In the genomic region with DNA sequence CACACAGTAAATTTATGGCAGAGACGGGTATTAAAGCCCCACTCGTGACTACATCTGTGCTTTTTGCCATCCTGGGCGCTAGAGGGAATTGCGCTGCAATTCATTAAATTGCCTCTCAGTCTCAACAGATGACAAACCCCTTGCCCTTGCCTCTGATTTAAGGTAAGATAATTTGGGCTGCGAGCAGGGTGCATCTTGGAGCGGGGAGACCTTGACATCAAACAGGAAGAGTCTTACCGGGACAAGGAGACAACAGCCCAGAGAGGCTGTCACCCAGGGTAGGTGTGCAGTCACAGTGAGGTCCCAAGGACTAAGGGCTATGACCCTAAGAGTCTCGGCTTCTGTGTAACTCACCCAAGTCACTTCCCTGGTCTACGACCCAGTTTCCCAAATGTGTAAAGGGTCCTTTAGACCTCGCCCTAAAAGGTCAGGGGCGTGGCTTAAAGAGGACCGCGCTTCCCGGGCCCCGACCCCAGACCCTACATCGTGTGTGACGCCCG, we compare ENCODE assay signal across 8 cellular contexts. TPM values are rescaled to one million over a fixed set of nuclear protein-coding genes. Genes with fewer than 3 reads are reported as not detected.
DNase-seq lines count a peak whose midpoint lies in the region; ATAC-seq, FAIRE-seq and TF ChIP-seq lines count a peak whose summit lies in the region.

No MANE protein-coding gene starts in this region.

- H2BK5ac ChIP-seq in H1 (ENCODE audit: low read depth, low read length) = 0 out of 2 replicates have a peak overlapping the region, but pooled peaks have one; percentile 1

- H3K4me3 ChIP-seq in H1 (ENCODE audit: extremely low read depth in 1 of 4, insufficient read depth in 2 of 4, low read depth in 3 of 4, low read length in 4 of 4) = peak overlapping the region in 2 of 4 experiments; percentile 33 to 84; a peak in 3 of 8 replicates

- H3K27me3 ChIP-seq in H1 (replicated peaks in 1 of 4; ENCODE audit: control insufficient read depth in 3 of 4, extremely low read depth in 1 of 4, insufficient read depth in 3 of 4, low read length in 3 of 4) = no peaks in the 10 kb centered on the region

- H3K14ac ChIP-seq in H1 (ENCODE audit: insufficient read length) = no peak overlapping the region

- FAIRE-seq in H1 (lab: Jason Lieb, UNC) = peak; percentile 58

- H3K4ac ChIP-seq in H1 (replicated peaks; ENCODE audit: insufficient read length, low read depth, low read length) = no peak overlapping the region

- no peak overlapping the region for H3K56ac ChIP-seq in H1 (replicated peaks; ENCODE audit: insufficient read length, low read depth, low read length)

- H3K4me2 ChIP-seq in H1 (ENCODE audit: insufficient read depth in 1 of 2, low read depth in 2 of 2, low read length in 2 of 2) = peak overlapping the region; percentile 89 to 92

- H3K9me3 ChIP-seq in H1 (ENCODE audit: insufficient read depth in 2 of 2, low read depth in 1 of 2, low read length in 1 of 2) = no peaks in the 10 kb centered on the region

- H3K9me3 Mint-ChIP-seq in naive thymus-derived CD8-positive, alpha-beta T cell = no peaks in the 10 kb centered on the region

- no peaks in the 10 kb centered on the region for H3K79me2 ChIP-seq in H1 (ENCODE audit: control insufficient read depth in 1 of 2, insufficient read depth in 2 of 2, low read length in 2 of 2)

- no peak overlapping the region for H4K91ac ChIP-seq in H1 (replicated peaks; ENCODE audit: insufficient read length, low read length)

- no peaks in the 10 kb centered on the region for H4K20me1 ChIP-seq in H1 (replicated peaks in 1 of 2; ENCODE audit: control insufficient read depth in 1 of 2, insufficient read depth in 2 of 2, low read length in 2 of 2)

- H3K27me3 Mint-ChIP-seq in naive thymus-derived CD8-positive, alpha-beta T cell = no peaks in the 10 kb centered on the region

- no peak for TF ChIP-seq EP300 in H1 (IDR thresholded peaks at IDR 0.05; ENCODE audit: borderline replicate concordance in 1 of 2, low read depth in 2 of 2, low read length in 2 of 2)

- peak; percentile 2 for DNase-seq in NCI-H2196 (lab: John Stamatoyannopoulos, UW; ENCODE audit: unreplicated experiment)
- no peak for DNase-seq in NCI-H2196 treated with DMSO at 0.1 percent for 48 hours (lab: John Stamatoyannopoulos, UW; ENCODE audit: unreplicated experiment)
- DNase-seq in RPMI8226 = peak; percentile 10
- no peak for DNase-seq in H1 (ENCODE audit: low read depth in 1 of 2, low spot score in 2 of 2)
- peak in 3 of 10 donors; percentile 12 to 67 (median 57) for DNase-seq in naive thymus-derived CD8-positive, alpha-beta T cell
- no peak for DNase-seq in HuH-7.5 (ENCODE audit: low spot score)

- H2BK120ac ChIP-seq in H1 (replicated peaks; ENCODE audit: low read depth, low read length) = no peak overlapping the region

- H2AFZ ChIP-seq in H1 (ENCODE audit: low read length) = 0 out of 2 replicates have a peak overlapping the region, but pooled peaks have one; percentile 37

- peak; percentile 2 for ATAC-seq in HG02610 (IDR thresholded peaks at IDR 0.05; ENCODE audit: unreplicated experiment)
- peak; percentile 29 to 51 for ATAC-seq in naive thymus-derived CD8-positive, alpha-beta T cell
- ATAC-seq in esophagus mucosa = no peak

- H3K27ac ChIP-seq in H1 (ENCODE audit: low read depth, low read length) = no peak overlapping the region

- H2BK12ac ChIP-seq in H1 (ENCODE audit: low read depth, low read length) = no peak overlapping the region

- peaks cover 0 to 1% (median under 1%) of the 10 kb centered on the region in 4 experiments; a peak in 3 of 7 replicates for H3K4me1 ChIP-seq in H1 (replicated peaks in 1 of 4; ENCODE audit: control insufficient read depth in 3 of 4, insufficient read depth in 4 of 4, low read length in 3 of 4)

- no peak for TF ChIP-seq POLR2A in H1 (IDR thresholded peaks at IDR 0.05; ENCODE audit: control extremely low read depth in 1 of 2, low read depth in 2 of 2, low read length in 2 of 2)

- peak overlapping the region in 2 of 4 experiments; percentile 22 to 44; a peak in 1 of 7 replicates for H3K9ac ChIP-seq in H1 (replicated peaks in 1 of 4; ENCODE audit: extremely low read depth in 1 of 4, low read depth in 3 of 4, low read length in 3 of 4)

- H4K8ac ChIP-seq in H1 (ENCODE audit: extremely low read depth, insufficient read depth, low read length) = no peak overlapping the region

- H3K23me2 ChIP-seq in H1 (ENCODE audit: low read depth, low read length) = peaks cover 4% of the 10 kb centered on the region; the same call in 1 of the 2 replicates

- peaks cover 6 to 42% (median 30%) of the 10 kb centered on the region in 4 donors for H3K4me1 Mint-ChIP-seq in naive thymus-derived CD8-positive, alpha-beta T cell

- H3K23ac ChIP-seq in H1 (ENCODE audit: insufficient read length) = no peak overlapping the region

- H3K36me3 Mint-ChIP-seq in naive thymus-derived CD8-positive, alpha-beta T cell = peaks cover 0 to 15% (median 5%) of the 10 kb centered on the region in 3 donors

- POLR2A ChIA-PET in H1 (lab: Charles Lee; ENCODE audit: partially characterized antibody) = interaction anchor here (0.7 to 2.3 kb wide), 10 partner anchors 10 to 82 kb away, joined by 3 to 9 read pairs (median 4); a partner anchor contains a TSS
- POLR2A ChIA-PET in naive thymus-derived CD8-positive, alpha-beta T cell (lab: Charles Lee) = interaction anchor here (0.5 to 3.4 kb wide), 14 partner anchors 8 to 1230 kb away, joined by 3 to 48 read pairs (median 4); a partner anchor contains a TSS

- no peak overlapping the region for H2BK15ac ChIP-seq in H1 (ENCODE audit: low read length)

- TF ChIP-seq CTCF in H1 (IDR thresholded peaks at IDR 0.05; ENCODE audit: control extremely low read depth in 1 of 3, insufficient read depth in 1 of 3, low read depth in 1 of 3, low read length in 3 of 3) = no peak

- peaks cover 1 to 22% (median 5%) of the 10 kb centered on the region in 4 experiments; a peak in 6 of 8 replicates for H3K36me3 ChIP-seq in H1 (ENCODE audit: control insufficient read depth in 2 of 4, insufficient read depth in 4 of 4, low read length in 3 of 4)

- H4K5ac ChIP-seq in H1 (ENCODE audit: insufficient read length, low read depth, low read length) = no peak overlapping the region

- no peaks in the 10 kb centered on the region for H3K79me1 ChIP-seq in H1 (ENCODE audit: low read depth, low read length)

- no peak overlapping the region for H2BK20ac ChIP-seq in H1 (ENCODE audit: low read length)

- peak overlapping the region; percentile 94 to 100 (median 98) for H3K27ac Mint-ChIP-seq in naive thymus-derived CD8-positive, alpha-beta T cell

- no peak overlapping the region for H2AK5ac ChIP-seq in H1 (ENCODE audit: low read depth, low read length)

- no peak for TF ChIP-seq RAD21 in H1 (IDR thresholded peaks at IDR 0.05 in 1 of 2, conservative IDR thresholded peaks at IDR 0.05 in 1 of 2; ENCODE audit: low read depth in 2 of 2, low read length in 2 of 2)

- 33% methylated on average over 18 of the region's 18 CpGs; no CpG with 5 or more reads in 1 of the 2 experiments for WGBS in H1 (ENCODE audit: extremely low coverage in 1 of 2, insufficient coverage in 1 of 2, insufficient read length in 1 of 2, insufficient replicate concordance in 2 of 2, low coverage in 1 of 2, low lambda C conversion rate in 2 of 2, missing lambda C conversion rate in 1 of 2), 2 experiments

- peak overlapping the region; percentile 89 to 98 (median 96) for H3K4me3 Mint-ChIP-seq in naive thymus-derived CD8-positive, alpha-beta T cell

- CTCF ChIA-PET in H1 (lab: Charles Lee; ENCODE audit: partially characterized antibody) = interaction anchor here (0.8 kb wide), 3 partner anchors 10 to 28 kb away, joined by 3 read pairs; no protein-coding TSS in a partner anchor

- H3K18ac ChIP-seq in H1 (ENCODE audit: extremely low read depth, low read length) = no peak overlapping the region

TF ChIP-seq in H1, 55 proteins besides CTCF, POLR2A, EP300 and RAD21 (continues in another document):
- TF ChIP-seq PHF8 (conservative IDR thresholded peaks at IDR 0.05; ENCODE audit: low read depth, low read length) (no peak), BRCA1 (IDR thresholded peaks at IDR 0.05; ENCODE audit: low read depth, low read length) (no peak), RNF2 (IDR thresholded peaks at IDR 0.05; ENCODE audit: borderline replicate concordance, low read depth, low read length, missing control alignments, poor library complexity, severe bottlenecking) (no peak), RXRA (IDR thresholded peaks at IDR 0.05; ENCODE audit: insufficient read depth, low read depth, low read length) (no peak)

RNA-seq across cellular contexts. Expression of a gene that starts 0.4 kb away (rescaled TPM):
- 22.2 and 25.1 TPM in 2 replicates for total RNA-seq in H1 (2021; fragmentation: NEBNext Ultra II Directional; extraction: Animal tissue kit (Norgen Biotek cat#: 25700))
- 39.2 and 40.8 TPM in 2 replicates for polyA plus RNA-seq in H1 (2011; rRNA removed)
- 42.4 TPM for polyA plus RNA-seq in H1 (2011; cell fraction: cytosol; rRNA removed)
- 55.0 TPM for polyA plus RNA-seq in H1 (2011; cell fraction: nucleus; rRNA removed)
- polyA plus RNA-seq in H1 (2012, experiment 1 of 2) = 18.4 to 26.3 TPM (median 24.0 TPM) in 4 replicates
- 17.2 TPM for polyA plus RNA-seq in H1 (2012, experiment 2 of 2)
- polyA plus RNA-seq in H1 (2013, experiment 1 of 2) = 10.1 TPM
- 9.8 TPM for polyA plus RNA-seq in H1 (2013, experiment 2 of 2)
- polyA minus RNA-seq in H1 (2011; rRNA and poly(A)+ RNA removed) = 66.8 and 85.4 TPM in 2 replicates
- polyA minus RNA-seq in H1 (2011; cell fraction: cytosol; rRNA and poly(A)+ RNA removed) = 23.8 TPM
- polyA minus RNA-seq in H1 (2011; cell fraction: nucleus; rRNA and poly(A)+ RNA removed) = 28.3 TPM
- total RNA-seq in naive thymus-derived CD8-positive, alpha-beta T cell = 10 to 100 TPM; 45.9 to 47.8 TPM
- polyA plus RNA-seq in naive thymus-derived CD8-positive, alpha-beta T cell = 10 to 100 TPM; 26.6 to 29.6 (median 29.2) TPM
- total RNA-seq in esophagus mucosa = 88.2 TPM

RNA-seq across cellular contexts. Expression of a gene that starts 42.0 kb away (rescaled TPM):
- 38.3 and 41.3 TPM in 2 replicates for total RNA-seq in H1 (2021; fragmentation: NEBNext Ultra II Directional; extraction: Animal tissue kit (Norgen Biotek cat#: 25700))
- 12.7 and 20.9 TPM in 2 replicates for polyA plus RNA-seq in H1 (2011; rRNA removed)
- 25.6 TPM for polyA plus RNA-seq in H1 (2011; cell fraction: cytosol; rRNA removed)
- polyA plus RNA-seq in H1 (2011; cell fraction: nucleus; rRNA removed) = 17.6 TPM
- 23.8 to 34.3 TPM (median 24.8 TPM) in 4 replicates for polyA plus RNA-seq in H1 (2012, experiment 1 of 2)
- 2.9 TPM for polyA plus RNA-seq in H1 (2012, experiment 2 of 2)
- polyA plus RNA-seq in H1 (2013, experiment 1 of 2) = 31.9 TPM
- 32.0 TPM for polyA plus RNA-seq in H1 (2013, experiment 2 of 2)
- polyA minus RNA-seq in H1 (2011; rRNA and poly(A)+ RNA removed) = 41.4 and 49.8 TPM in 2 replicates
- polyA minus RNA-seq in H1 (2011; cell fraction: cytosol; rRNA and poly(A)+ RNA removed) = 17.2 TPM
- 74.6 TPM for polyA minus RNA-seq in H1 (2011; cell fraction: nucleus; rRNA and poly(A)+ RNA removed)
- total RNA-seq in naive thymus-derived CD8-positive, alpha-beta T cell = 10 to 100 TPM; 29.5 to 32.6 TPM
- polyA plus RNA-seq in naive thymus-derived CD8-positive, alpha-beta T cell = 10 to 100 TPM in 2 of 3 donors, 1 to 10 TPM in 1; 7.9 to 17.8 (median 11.0) TPM
- total RNA-seq in esophagus mucosa = 13.1 TPM

Comparison
In these comparisons a context has a peak if more than half of its experiments do, and no peak if none do; other contexts are left out.
1. DNase-seq: peak in NCI-H2196 (single experiment) and RPMI8226 (single experiment); none in NCI-H2196 treated with DMSO at 0.1 percent for 48 hours (single experiment), H1 (0 of 2) and HuH-7.5 (single experiment).